17 cellular contexts compared by ENCODE assay signal in genomic region chr14:87067597-87067996, GRCh38.
A peak's percentile ranks its signal among the peaks of the same experiment; 100 is the strongest.
DNase-seq lines count a peak whose midpoint lies in the region; TF ChIP-seq lines count a peak whose summit lies in the region.
"Had no signal": no experiment of that assay in that cellular context is flagged by ENCODE, and none has a peak within 500 bp of the region (broad histone marks: within the 10 kb centered on the region; RNA-seq: fewer than 3 reads in every experiment).

No MANE protein-coding gene starts in this region.

- peak overlapping the region; percentile 52; the same call in 1 of the 2 replicates for H3K27ac ChIP-seq in KMS-11
- peak overlapping the region; percentile 99 for H3K27ac ChIP-seq in OCI-LY7 (ENCODE audit: low read depth, low read length, poor library complexity, severe bottlenecking)
- H3K27ac ChIP-seq: HL-60 had no signal

- TF ChIP-seq CTCF in KMS-11 (conservative IDR thresholded peaks at IDR 0.05; ENCODE audit: low read depth, low read length): no peak
- no peak for TF ChIP-seq CTCF in OCI-LY7 (conservative IDR thresholded peaks at IDR 0.05; ENCODE audit: low read length)
- TF ChIP-seq CTCF in retinal pigment epithelial cell (conservative IDR thresholded peaks at IDR 0.05; ENCODE audit: low read depth, low read length): no peak

- H3K4me3 ChIP-seq in KMS-11 (IDR thresholded peaks at IDR 0.05; ENCODE audit: insufficient read depth, low read depth, low read length) (no peak overlapping the region), OCI-LY7 (ENCODE audit: low read depth, low read length, poor library complexity, severe bottlenecking) (peak overlapping the region; percentile 25), retinal pigment epithelial cell (ENCODE audit: low read length) (no peak overlapping the region)

- no peaks in the 10 kb centered on the region for H3K27me3 ChIP-seq in KMS-11 (ENCODE audit: insufficient read depth, low read depth)
- H3K27me3 ChIP-seq: BE2C had no signal

- POLR2A ChIA-PET in OCI-LY7 (lab: Charles Lee): interaction anchor here (0.6 to 1.3 kb wide), 10 partner anchors 12 to 292 kb away, joined by 3 to 7 read pairs (median 4); no protein-coding TSS in a partner anchor

- H3K79me2 ChIP-seq in KMS-11 (ENCODE audit: insufficient read depth, low read depth): no peaks in the 10 kb centered on the region
- H3K79me2 ChIP-seq in OCI-LY7 (ENCODE audit: insufficient read depth, low read depth, low read length): no peaks in the 10 kb centered on the region

- H3K36me3 ChIP-seq in KMS-11 (ENCODE audit: insufficient read depth): no peaks in the 10 kb centered on the region
- H3K36me3 ChIP-seq in OCI-LY7 (ENCODE audit: insufficient read depth, low read length): peaks cover 46% of the 10 kb centered on the region
- H3K36me3 ChIP-seq: BE2C had no signal

- H3K4me2 ChIP-seq in KMS-11: no peak overlapping the region
- peak overlapping the region; percentile 60 for H3K4me2 ChIP-seq in OCI-LY7 (ENCODE audit: low read length)

- no peaks in the 10 kb centered on the region for H3K9me2 ChIP-seq in OCI-LY7 (ENCODE audit: insufficient read depth, low read length)

- H4K20me1 ChIP-seq in KMS-11 (ENCODE audit: insufficient read depth) (no peaks in the 10 kb centered on the region), OCI-LY7 (ENCODE audit: insufficient read depth, low read length) (no peaks in the 10 kb centered on the region)

- intact Hi-C loops in OCI-LY7 (cut with micrococcal nuclease; ENCODE audit: unreplicated experiment): loop anchor here (1.0 to 10.0 kb wide), 9 partner anchors 33 to 605 kb away; no protein-coding TSS in a partner anchor

- peaks cover 16% of the 10 kb centered on the region for H3K4me1 ChIP-seq in KMS-11 (ENCODE audit: low read depth, poor library complexity, severe bottlenecking)
- H3K4me1 ChIP-seq in OCI-LY7 (ENCODE audit: insufficient read depth, low read length, poor library complexity, severe bottlenecking): peaks cover 72% of the 10 kb centered on the region
- H3K4me1 ChIP-seq: BE2C had no signal

- peaks cover 29% of the 10 kb centered on the region; the same call in 1 of the 2 replicates for H3K9me3 ChIP-seq in OCI-LY7 (ENCODE audit: low read length)
- H3K9me3 ChIP-seq: BE2C had no signal

- H3K9ac ChIP-seq in KMS-11: no peak overlapping the region

- DNase-seq in OCI-LY7 (ENCODE audit: low spot score) (no peak), islet precursor cell (peak; percentile 58), retinal pigment epithelial cell (ENCODE audit: low read depth) (peak; percentile 19), putamen (ENCODE audit: low spot score) (no peak)
- no peak for DNase-seq in activated naive CD4-positive, alpha-beta T cell (lab: John Stamatoyannopoulos, UW)
- no peak for DNase-seq in activated CD4-positive, alpha-beta T cell treated with anti-CD3 and anti-CD28 coated beads, Interleukin-2, amount 50 U/mL, for 48 hours
- DNase-seq: BE2C; CD4-positive, CD25-positive, alpha-beta regulatory T cell; DMS79; H7; KBM-7; NCI-H1417; NCI-H1694 treated with DMSO at 0.1 percent for 48 hours; NCI-H446; NCI-H526 had no signal

- CTCF ChIA-PET in OCI-LY7 (lab: Charles Lee; ENCODE audit: unreplicated experiment): interaction anchor here (0.6 kb wide), 1 partner anchor 34 kb away, joined by 3 read pairs; no protein-coding TSS in a partner anchor

- H2AFZ ChIP-seq in KMS-11 (ENCODE audit: low read depth) (no peak overlapping the region), OCI-LY7 (ENCODE audit: low read length) (peak overlapping the region; percentile 77; the same call in 1 of the 2 replicates)

- BruUV-seq in OCI-LY7 (replicated peaks; lab: Mats Ljungman, UMichigan): no TSS peak

Comparison
In these comparisons a context has a peak if more than half of its experiments do, and no peak if none do; other contexts are left out.
1. DNase-seq: peak in islet precursor cell (single experiment) and retinal pigment epithelial cell (single experiment); none in OCI-LY7 (single experiment), putamen (single experiment), activated naive CD4-positive, alpha-beta T cell (0 of 4) and activated CD4-positive, alpha-beta T cell treated with anti-CD3 and anti-CD28 coated beads, Interleukin-2, amount 50 U/mL, for 48 hours (0 of 2).